ENCODE assay signal across 9 cellular contexts in genomic region chr9:70406446-70406862, GRCh38. TPM values are rescaled to one million over a fixed set of nuclear protein-coding genes. Genes with fewer than 3 reads are reported as not detected.
DNase-seq lines count a peak whose midpoint lies in the region; ATAC-seq, FAIRE-seq and TF ChIP-seq lines count a peak whose summit lies in the region.
"Had no signal": no experiment of that assay in that cellular context is flagged by ENCODE, and none has a peak within 500 bp of the region (broad histone marks: within the 10 kb centered on the region; RNA-seq: fewer than 3 reads in every experiment).

No MANE protein-coding gene starts in this region.

- H3K27me3 ChIP-seq in heart left ventricle (no peaks in the 10 kb centered on the region), endothelial cell of umbilical vein (ENCODE audit: control insufficient read depth in 2 of 2, insufficient read depth in 2 of 2, low read length in 2 of 2) (no peaks in the 10 kb centered on the region), ovary (no peaks in the 10 kb centered on the region)

- no peaks in the 10 kb centered on the region for H4K20me1 ChIP-seq in endothelial cell of umbilical vein (replicated peaks; ENCODE audit: control insufficient read depth, extremely low read depth, insufficient read depth, low read length)

- H3K36me3 ChIP-seq in heart left ventricle (peaks cover 0 to 4% (median 0%) of the 10 kb centered on the region in 9 donors), endothelial cell of umbilical vein (ENCODE audit: control insufficient read depth in 2 of 2, extremely low read depth in 1 of 2, insufficient read depth in 2 of 2, low read length in 2 of 2) (no peaks in the 10 kb centered on the region), ovary (no peaks in the 10 kb centered on the region)

- peak in 1 of 4 donors; percentile 21 for ATAC-seq in heart left ventricle
- ATAC-seq in Right ventricle myocardium inferior: no peak
- peak; percentile 80 for ATAC-seq in HG02885 (IDR thresholded peaks at IDR 0.05; ENCODE audit: poor library complexity, unreplicated experiment)

- FAIRE-seq in endothelial cell of umbilical vein (lab: Jason Lieb, UNC): no peak
- FAIRE-seq: bronchial epithelial cell had no signal

- no peak overlapping the region for H2AFZ ChIP-seq in endothelial cell of umbilical vein (ENCODE audit: low read depth, low read length)

- dilution Hi-C loops in endothelial cell of umbilical vein (cut with MboI; ENCODE audit: extremely low pct_ligation_motif_present, low sequenced_read_pairs): no loop called here

- CTCF ChIA-PET in endothelial cell of umbilical vein (lab: Charles Lee): interaction anchor here (1.5 to 2.5 kb wide), 3 partner anchors 15 to 78 kb away, joined by 4 to 11 read pairs (median 4); no protein-coding TSS in a partner anchor

- H3K4me3 ChIP-seq in heart left ventricle: peak overlapping the region in 6 of 12 donors; percentile 8 to 35 (median 17)
- H3K4me3 ChIP-seq in endothelial cell of umbilical vein (replicated peaks in 1 of 3; ENCODE audit: insufficient read depth in 1 of 3, low read depth in 1 of 3, low read length in 3 of 3): no peak overlapping the region
- H3K4me3 ChIP-seq in ovary: peak overlapping the region; percentile 3

- peak overlapping the region; percentile 45 to 86 (median 71) for H3K27ac ChIP-seq in heart left ventricle
- peak overlapping the region; percentile 66 for H3K27ac ChIP-seq in endothelial cell of umbilical vein (ENCODE audit: insufficient read depth, low read depth, low read length)
- H3K27ac ChIP-seq in ovary: peak overlapping the region; percentile 39 to 69

- no peak overlapping the region for H3K4me2 ChIP-seq in endothelial cell of umbilical vein (ENCODE audit: insufficient read depth, low read length)

- H3K9ac ChIP-seq in endothelial cell of umbilical vein (replicated peaks; ENCODE audit: extremely low read depth, insufficient read depth, low read length): no peak overlapping the region

- no TSS peak for BruUV-seq in endothelial cell of umbilical vein (replicated peaks; lab: Mats Ljungman, UMichigan)

- POLR2A ChIA-PET in endothelial cell of umbilical vein (lab: Charles Lee): interaction anchor here (0.6 kb wide), 2 partner anchors 27 to 115 kb away, joined by 3 to 6 read pairs; no protein-coding TSS in a partner anchor

- TF ChIP-seq EP300 in ovary (IDR thresholded peaks at IDR 0.05): no peak

- H3K4me1 ChIP-seq in heart left ventricle (peaks cover 21 to 96% (median 88%) of the 10 kb centered on the region in 12 donors), endothelial cell of umbilical vein (ENCODE audit: control insufficient read depth, extremely low read depth, insufficient read depth, low read length) (peaks cover 32% of the 10 kb centered on the region), ovary (ENCODE audit: insufficient read depth) (peaks cover 45% of the 10 kb centered on the region)

- DNase-seq in heart left ventricle: no peak
- no peak for DNase-seq in Right ventricle myocardium inferior (ENCODE audit: missing footprints)
- DNase-seq in SIG-M5 (lab: John Stamatoyannopoulos, UW): peak; percentile 55
- DNase-seq in endothelial cell of umbilical vein (ENCODE audit: low read depth, low spot score): no peak
- DNase-seq in ovary: peak in 2 of 5 donors; percentile 45 to 49
- DNase-seq in 8988T: no peak
- DNase-seq in islet precursor cell: no peak

- 37 to 48% (median 42%) methylated on average over 6 of the region's 6 CpGs for WGBS in heart left ventricle, 4 donors
- 5% methylated on average over 6 of the region's 6 CpGs for WGBS in ovary, 3 donors

- TF ChIP-seq CTCF in heart left ventricle (IDR thresholded peaks at IDR 0.05) (no peak), endothelial cell of umbilical vein (IDR thresholded peaks at IDR 0.05; ENCODE audit: extremely low read depth in 1 of 2, insufficient read depth in 1 of 2, low read depth in 1 of 2, low read length in 2 of 2) (no peak), ovary (IDR thresholded peaks at IDR 0.05) (no peak)

- H3K9me3 ChIP-seq in heart left ventricle (no peaks in the 10 kb centered on the region), endothelial cell of umbilical vein (replicated peaks; ENCODE audit: control insufficient read depth, insufficient read depth, low read length) (no peaks in the 10 kb centered on the region), ovary (no peaks in the 10 kb centered on the region)

- intact Hi-C loops in heart left ventricle (cut with DNase I): loop anchor here in 4 of 10 donors (5.0 to 10.0 kb wide), 4 partner anchors 49 to 198 kb away; no protein-coding TSS in a partner anchor
- intact Hi-C loops in Right ventricle myocardium inferior (cut with DNase I): loop anchor here (5.0 kb wide), 1 partner anchor 196 kb away; no protein-coding TSS in a partner anchor
- intact Hi-C loops in endothelial cell of umbilical vein (cut with micrococcal nuclease): no loop called here
- intact Hi-C loops in ovary (cut with DNase I): loop anchor here in 2 of 4 donors (10.0 kb wide), 2 partner anchors 52 to 152 kb away; partner anchors contain the start of gene SMC5 (in 1 of the 2)

- H3K79me2 ChIP-seq in endothelial cell of umbilical vein (ENCODE audit: control insufficient read depth, insufficient read depth, low read length): peaks cover 93% of the 10 kb centered on the region

- TF ChIP-seq POLR2A in heart left ventricle (IDR thresholded peaks at IDR 0.05): no peak
- no peak for TF ChIP-seq POLR2A in endothelial cell of umbilical vein (IDR thresholded peaks at IDR 0.05; ENCODE audit: low read depth, low read length)
- TF ChIP-seq POLR2A in ovary (IDR thresholded peaks at IDR 0.05): no peak

- H3K9me1 ChIP-seq in endothelial cell of umbilical vein (replicated peaks; ENCODE audit: control insufficient read depth, extremely low read depth, insufficient read depth, low read length): no peaks in the 10 kb centered on the region

TF ChIP-seq in endothelial cell of umbilical vein, 7 proteins besides CTCF, POLR2A, EP300 and RAD21:
- TF ChIP-seq MAX (IDR thresholded peaks at IDR 0.05; ENCODE audit: insufficient read depth, insufficient read length) (no peak), POLR2AphosphoS5 (IDR thresholded peaks at IDR 0.05; ENCODE audit: insufficient read depth, low read depth, low read length) (no peak), MYC (IDR thresholded peaks at IDR 0.05; ENCODE audit: low read depth, low read length) (no peak), GATA2 (IDR thresholded peaks at IDR 0.05; ENCODE audit: insufficient read depth, insufficient read length, low read depth, low read length) (no peak), JUN (IDR thresholded peaks at IDR 0.05; ENCODE audit: borderline replicate concordance, insufficient read depth, insufficient read length, low read depth) (no peak), EZH2 (IDR thresholded peaks at IDR 0.05; ENCODE audit: borderline replicate concordance, low read depth, low read length, severe bottlenecking) (no peak), FOS (IDR thresholded peaks at IDR 0.05; ENCODE audit: borderline replicate concordance, insufficient read depth, low read length) (no peak)

RNA-seq across cellular contexts. Expression of gene KLF9, which starts 8.0 kb away (rescaled TPM):
- total RNA-seq in heart left ventricle (10 to 100 TPM; 28.7 to 74.8 (median 46.0) TPM), Right ventricle myocardium inferior (52.6 TPM), endothelial cell of umbilical vein (17.2 and 23.1 TPM in 2 replicates), ovary (100 to 1,000 TPM in 2 of 7 donors, 10 to 100 TPM in 5; 15.1 to 171 (median 91.0) TPM)
- polyA plus RNA-seq in heart left ventricle (10 to 100 TPM; 25.8 to 53.6 TPM), endothelial cell of umbilical vein (6.6 and 7.3 TPM in 2 replicates), ovary (10 to 100 TPM; 28.0 to 45.6 TPM)
- polyA plus RNA-seq in endothelial cell of umbilical vein (2011; cell fraction: cytosol; rRNA removed): 9.9 and 12.0 TPM in 2 replicates
- 13.0 and 15.9 TPM in 2 replicates for polyA plus RNA-seq in endothelial cell of umbilical vein (2011; cell fraction: nucleus; rRNA removed)
- 11.0 and 16.4 TPM in 2 replicates for polyA plus RNA-seq in endothelial cell of umbilical vein (2012)
- polyA minus RNA-seq in endothelial cell of umbilical vein: 10.0 and 12.9 TPM in 2 replicates
- polyA minus RNA-seq in endothelial cell of umbilical vein (2011; cell fraction: cytosol; rRNA and poly(A)+ RNA removed): 2.4 TPM
- polyA minus RNA-seq in endothelial cell of umbilical vein (2011; cell fraction: nucleus; rRNA and poly(A)+ RNA removed): 20.2 and 29.8 TPM in 2 replicates
